25 cellular contexts compared by ENCODE assay signal in the genomic region with DNA sequence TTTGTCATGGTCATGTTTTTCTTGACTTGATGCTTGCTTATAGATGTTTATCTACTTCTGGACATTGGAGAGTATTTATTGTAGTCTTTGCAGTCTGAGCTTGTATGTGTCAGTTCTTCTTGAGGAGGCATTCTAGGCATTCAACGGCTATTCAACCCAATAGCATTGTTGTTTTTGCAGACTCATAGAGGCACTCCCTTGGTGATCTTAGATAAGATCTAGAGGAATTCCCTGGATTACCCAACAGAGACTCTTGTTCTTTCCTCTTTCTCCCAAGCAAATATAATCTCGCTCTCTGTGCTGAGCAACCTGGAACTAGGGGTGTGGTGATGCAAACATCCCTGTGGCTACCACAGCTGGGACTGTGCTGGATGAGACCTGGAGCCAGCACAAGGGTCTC. TPM values are rescaled to one million over a fixed set of nuclear protein-coding genes. Genes with fewer than 3 reads are reported as not detected.
A peak's percentile ranks its signal among the peaks of the same experiment; 100 is the strongest.
DNase-seq lines count a peak whose midpoint lies in the region; FAIRE-seq and TF ChIP-seq lines count a peak whose summit lies in the region.
"Had no signal": no experiment of that assay in that cellular context is flagged by ENCODE, and none has a peak within 500 bp of the region (broad histone marks: within the 10 kb centered on the region; RNA-seq: fewer than 3 reads in every experiment).

No MANE protein-coding gene starts in this region.

- FAIRE-seq in RCC 7860 (lab: Jason Lieb, UNC): no peak
- FAIRE-seq: A549, GM12891, GM18507 had no signal

- no peaks in the 10 kb centered on the region for H3K27me3 ChIP-seq in trophoblast cell (ENCODE audit: insufficient read depth, low read length)
- H3K27me3 ChIP-seq: BLaER1 had no signal

- H2AK5ac ChIP-seq in trophoblast cell (ENCODE audit: low read length): no peak overlapping the region

- H3K4me2 ChIP-seq in trophoblast cell (ENCODE audit: low read length): no peak overlapping the region
- H3K4me2 ChIP-seq: A549, BLaER1 had no signal

- in situ Hi-C loops in astrocyte of the spinal cord (cut with HindIII; ENCODE audit: low sequenced_read_pairs): no loop called here

- no peaks in the 10 kb centered on the region for H3K9me3 ChIP-seq in trophoblast cell (ENCODE audit: insufficient read depth, low read depth, low read length)
- H3K9me3 ChIP-seq: A549, BLaER1 had no signal

- no peak overlapping the region for H3K9ac ChIP-seq in trophoblast cell (ENCODE audit: low read length)
- H3K9ac ChIP-seq: BLaER1 had no signal

- no CpG with 5 or more reads among the region's 2 CpGs for WGBS in trophoblast cell (ENCODE audit: extremely low coverage, insufficient coverage, insufficient read length)

- DNase-seq in M059J (ENCODE audit: low read depth) (peak; percentile 4), astrocyte of the spinal cord (ENCODE audit: low read depth, low spot score) (peak; percentile 3), epithelial cell of esophagus (ENCODE audit: low read depth) (peak; percentile 9), trophoblast cell (peak; percentile 67 to 97), ureter (ENCODE audit: low spot score) (no peak), T1000 (lab: John Stamatoyannopoulos, UW) (no peak), superior temporal gyrus (ENCODE audit: extremely low spot score) (no peak), RCC 7860 (ENCODE audit: low spot score) (no peak)
- DNase-seq: CD8-positive, alpha-beta T cell; DMS53; EL; GOT3; Kasumi-1; NCI-H1092 treated with DMSO at 0.1 percent for 48 hours; NCI-H146; NCI-H2029 treated with DMSO at 0.1 percent for 48 hours; NCI-H2171; NCI-H748 treated with DMSO at 0.1 percent for 48 hours; PC-3; SIG-M5 had no signal

- no peak overlapping the region for H4K12ac ChIP-seq in trophoblast cell (ENCODE audit: low read depth, low read length)

- peaks cover 5% of the 10 kb centered on the region in 2 experiments for H3K4me1 ChIP-seq in trophoblast cell (ENCODE audit: control insufficient read depth in 1 of 2, insufficient read depth in 2 of 2, low read length in 2 of 2)
- H3K4me1 ChIP-seq: A549, BLaER1 had no signal

- TF ChIP-seq CTCF in astrocyte of the spinal cord (IDR thresholded peaks at IDR 0.05; ENCODE audit: low read depth, low read length): no peak
- no peak for TF ChIP-seq CTCF in epithelial cell of esophagus (IDR thresholded peaks at IDR 0.05; ENCODE audit: insufficient read depth, low read depth, low read length, missing control alignments)

- H3K14ac ChIP-seq in trophoblast cell (ENCODE audit: low read length): no peak overlapping the region

- no peaks in the 10 kb centered on the region for H3K79me1 ChIP-seq in trophoblast cell (ENCODE audit: low read length)

- no peak overlapping the region for H3K27ac ChIP-seq in trophoblast cell (ENCODE audit: low read depth, low read length)
- H3K27ac ChIP-seq: A549, BLaER1, RWPE1 had no signal

- H3K36me3 ChIP-seq in trophoblast cell (ENCODE audit: control insufficient read depth in 1 of 2, insufficient read depth in 2 of 2, low read length in 2 of 2): no peaks in the 10 kb centered on the region
- H3K36me3 ChIP-seq: BLaER1 had no signal

- H3K79me2 ChIP-seq in trophoblast cell (ENCODE audit: control insufficient read depth, insufficient read depth, low read length, poor library complexity): no peaks in the 10 kb centered on the region

- H3K18ac ChIP-seq in trophoblast cell (ENCODE audit: low read length): no peak overlapping the region

- H2BK120ac ChIP-seq in trophoblast cell (ENCODE audit: insufficient read depth, low read length, poor library complexity): no peak overlapping the region

- no peak overlapping the region for H2AFZ ChIP-seq in trophoblast cell (ENCODE audit: insufficient read depth, low read length, poor library complexity)

- no peak overlapping the region for H2BK5ac ChIP-seq in trophoblast cell (ENCODE audit: low read depth, low read length, poor library complexity)

- no peak overlapping the region for H4K91ac ChIP-seq in trophoblast cell (ENCODE audit: low read depth, low read length)

- no peak overlapping the region for H3K23ac ChIP-seq in trophoblast cell (ENCODE audit: low read length)

- H3K4me3 ChIP-seq in astrocyte of the spinal cord (ENCODE audit: low read depth, low read length) (no peak overlapping the region), epithelial cell of esophagus (ENCODE audit: low read length) (no peak overlapping the region), trophoblast cell (ENCODE audit: low read depth, low read length) (no peak overlapping the region)
- H3K4me3 ChIP-seq: A549, BLaER1 had no signal

- H4K8ac ChIP-seq in trophoblast cell (ENCODE audit: low read depth, low read length): no peak overlapping the region

- H2BK12ac ChIP-seq in trophoblast cell (ENCODE audit: low read length): no peak overlapping the region

- no peak overlapping the region for H3K4ac ChIP-seq in trophoblast cell (ENCODE audit: low read depth, low read length)

RNA-seq across cellular contexts. Expression of a gene that starts 40.4 kb away (rescaled TPM):
- 0.15 and 0.67 TPM in 2 replicates for total RNA-seq in M059J (2014; rRNA removed; shearing (Covaris generic))
- polyA plus RNA-seq in trophoblast cell (2013): 0.07 TPM in 1 of 2 replicates, not detected in the other
- total RNA-seq in ureter: not detected
- total RNA-seq: CD8-positive, alpha-beta T cell; PC-3 had no signal
- polyA plus RNA-seq: A549 had no signal

Comparison
In these comparisons a context has a peak if more than half of its experiments do, and no peak if none do; other contexts are left out.
1. DNase-seq: peak in M059J (single experiment), astrocyte of the spinal cord (single experiment), epithelial cell of esophagus (single experiment) and trophoblast cell (2 of 2); none in ureter (single experiment), T1000 (single experiment), superior temporal gyrus (single experiment) and RCC 7860 (single experiment).